8 cellular contexts compared by ENCODE assay signal in the genomic region with DNA sequence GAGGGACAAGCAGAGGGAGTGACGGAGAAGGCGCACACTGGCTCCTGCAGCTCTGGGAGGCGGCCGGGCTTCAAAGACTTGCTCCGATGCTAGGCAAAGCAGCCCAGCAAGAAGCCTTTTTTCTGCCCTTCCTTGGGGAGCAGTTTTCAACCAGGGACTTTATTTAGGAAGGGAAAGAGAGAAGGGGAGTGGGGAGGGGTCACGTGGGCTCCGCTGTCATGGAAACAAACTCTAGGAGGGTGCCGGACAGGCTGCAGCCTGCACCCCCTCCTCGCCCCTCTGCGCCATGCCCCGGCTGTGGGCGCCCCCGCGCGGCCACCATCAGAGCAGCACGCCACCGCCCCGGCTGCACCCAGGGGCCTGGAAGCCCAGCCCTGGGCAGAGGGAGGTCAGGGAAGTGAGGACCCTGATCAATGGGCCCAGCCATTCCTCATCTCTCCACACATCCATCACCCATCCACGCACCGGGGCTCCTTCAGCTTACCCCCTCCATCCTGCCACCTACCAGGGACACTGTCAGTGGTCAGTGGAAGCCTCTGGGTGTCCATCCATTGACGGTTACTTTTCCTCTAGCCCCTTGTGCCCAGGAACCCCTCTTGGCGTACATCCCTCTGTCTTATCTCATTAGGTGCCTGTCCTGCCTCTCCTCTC.
DNase-seq lines count a peak whose midpoint lies in the region; ATAC-seq, FAIRE-seq and TF ChIP-seq lines count a peak whose summit lies in the region.

No MANE protein-coding gene starts in this region.

- H3K27me3 ChIP-seq in right cardiac atrium (ENCODE audit: control insufficient read depth, insufficient read depth): no peaks in the 10 kb centered on the region
- H3K27me3 ChIP-seq in sigmoid colon: peaks cover 0 to 41% (median 9%) of the 10 kb centered on the region in 3 donors

- TF ChIP-seq CTCF in A549 (IDR thresholded peaks at IDR 0.05) (peak; percentile 77), sigmoid colon (IDR thresholded peaks at IDR 0.05) (peak; percentile 70 to 88 (median 77))

- H3K4me3 Mint-ChIP-seq in IgD-negative memory B cell: peak overlapping the region in 3 of 4 donors; percentile 64 to 91 (median 91)
- H3K4me3 Mint-ChIP-seq in activated naive CD8-positive, alpha-beta T cell treated with anti-CD3 and anti-CD28 coated beads, Interleukin-2, amount 10 ng/mL, durations not matched to agents 7 days and 5 days: peak overlapping the region; percentile 35

- no peak for FAIRE-seq in A549 (lab: Jason Lieb, UNC)

- intact Hi-C loops in right cardiac atrium (cut with DNase I): loop anchor here in 3 of 4 donors (5.0 to 10.0 kb wide), 5 partner anchors 82 to 239 kb away; no protein-coding TSS in a partner anchor
- intact Hi-C loops in sigmoid colon (cut with DNase I): loop anchor here (2.0 to 5.0 kb wide), 4 partner anchors 82 to 242 kb away; no protein-coding TSS in a partner anchor

- peak; percentile 78 to 82 for TF ChIP-seq RAD21 in A549 (conservative IDR thresholded peaks at IDR 0.05 in 1 of 2, IDR thresholded peaks at IDR 0.05 in 1 of 2)

- H3K4me2 ChIP-seq in A549: peak overlapping the region; percentile 60

- H3K36me3 Mint-ChIP-seq in IgD-negative memory B cell: no peaks in the 10 kb centered on the region
- no peaks in the 10 kb centered on the region for H3K36me3 Mint-ChIP-seq in activated naive CD8-positive, alpha-beta T cell treated with anti-CD3 and anti-CD28 coated beads, Interleukin-2, amount 10 ng/mL, durations not matched to agents 7 days and 5 days

- no peaks in the 10 kb centered on the region for H3K4me1 ChIP-seq in A549
- peaks cover 2% of the 10 kb centered on the region for H3K4me1 ChIP-seq in right cardiac atrium (ENCODE audit: control insufficient read depth, insufficient read depth, low read length)
- peaks cover 0 to 12% (median 9%) of the 10 kb centered on the region in 4 donors for H3K4me1 ChIP-seq in sigmoid colon

- TF ChIP-seq POLR2A in A549 (IDR thresholded peaks at IDR 0.05; ENCODE audit: low read length) (no peak), sigmoid colon (IDR thresholded peaks at IDR 0.05) (no peak)

- peaks cover 2% of the 10 kb centered on the region for H3K27me3 Mint-ChIP-seq in IgD-negative memory B cell
- H3K27me3 Mint-ChIP-seq in activated naive CD8-positive, alpha-beta T cell treated with anti-CD3 and anti-CD28 coated beads, Interleukin-2, amount 10 ng/mL, durations not matched to agents 7 days and 5 days: peaks cover 17% of the 10 kb centered on the region

- POLR2A ChIA-PET in A549 (lab: Yijun Ruan, JAX): no interaction called here
- POLR2A ChIA-PET in activated naive CD8-positive, alpha-beta T cell treated with anti-CD3 and anti-CD28 coated beads, Interleukin-2, amount 10 ng/mL, durations not matched to agents 7 days and 5 days (lab: Charles Lee): interaction anchor here (0.9 kb wide), 1 partner anchor 49 kb away, joined by 4 read pairs; no protein-coding TSS in a partner anchor

- no peaks in the 10 kb centered on the region for H3K36me3 ChIP-seq in sigmoid colon

- no peaks in the 10 kb centered on the region for H3K9me3 ChIP-seq in A549
- H3K9me3 ChIP-seq in right cardiac atrium (ENCODE audit: control insufficient read depth, low read length): no peaks in the 10 kb centered on the region
- no peaks in the 10 kb centered on the region for H3K9me3 ChIP-seq in sigmoid colon

- H3K27ac Mint-ChIP-seq in IgD-negative memory B cell: peak overlapping the region in 1 of 3 donors; percentile 91
- H3K27ac Mint-ChIP-seq in activated naive CD8-positive, alpha-beta T cell treated with anti-CD3 and anti-CD28 coated beads, Interleukin-2, amount 10 ng/mL, durations not matched to agents 7 days and 5 days: peak overlapping the region; percentile 19

- CTCF ChIA-PET in A549 (lab: Yijun Ruan, JAX): interaction anchor here (0.6 to 5.3 kb wide), 35 partner anchors 10 to 176 kb away, joined by 3 to 45 read pairs (median 3); no protein-coding TSS in a partner anchor

- H3K4me3 ChIP-seq in A549: no peak overlapping the region
- H3K4me3 ChIP-seq in right cardiac atrium (ENCODE audit: low read length): peak overlapping the region; percentile 27
- peak overlapping the region; percentile 18 to 48 (median 31) for H3K4me3 ChIP-seq in sigmoid colon

- H3K27ac ChIP-seq in A549 (no peak overlapping the region; a peak in 1 of 6 replicates), right cardiac atrium (ENCODE audit: low read length) (no peak overlapping the region), sigmoid colon (no peak overlapping the region)

- WGBS in A549 (ENCODE audit: missing lambda C conversion rate): 39% methylated on average over 13 of the region's 22 CpGs
- 11% methylated on average over 22 of the region's 22 CpGs for WGBS in right cardiac atrium
- WGBS in sigmoid colon, 2 donors: 6 to 9% methylated on average over 22 of the region's 22 CpGs

- ATAC-seq in A549: peak; percentile 78 to 97; a peak in 5 of 6 replicates
- peak; percentile 43 for ATAC-seq in GM18511 (IDR thresholded peaks at IDR 0.05; ENCODE audit: unreplicated experiment)
- ATAC-seq in SK-N-SH treated with all-trans-retinoic acid at 6 μM for 48 hours: peak; percentile 97
- peak; percentile 91 for ATAC-seq in activated naive CD8-positive, alpha-beta T cell treated with anti-CD3 and anti-CD28 coated beads, Interleukin-2, amount 10 ng/mL, durations not matched to agents 7 days and 5 days (ENCODE audit: low read depth)
- ATAC-seq in right cardiac atrium: peak; percentile 87 to 90

- TF ChIP-seq EP300 in A549 (IDR thresholded peaks at IDR 0.05) (no peak), sigmoid colon (IDR thresholded peaks at IDR 0.05) (no peak)

- no peaks in the 10 kb centered on the region for H3K9me3 Mint-ChIP-seq in IgD-negative memory B cell
- no peaks in the 10 kb centered on the region for H3K9me3 Mint-ChIP-seq in activated naive CD8-positive, alpha-beta T cell treated with anti-CD3 and anti-CD28 coated beads, Interleukin-2, amount 10 ng/mL, durations not matched to agents 7 days and 5 days

- DNase-seq in A549 (ENCODE audit: low read depth in 1 of 2, low spot score in 1 of 2) (peak in 1 of 2 experiments; percentile 57), right cardiac atrium (peak; percentile 44 to 84 (median 84)), sigmoid colon (no peak), GF-D8 (lab: John Stamatoyannopoulos, UW) (no peak)
- peak; percentile 86 for DNase-seq in activated naive CD8-positive, alpha-beta T cell treated with anti-CD3 and anti-CD28 coated beads, Interleukin-2, amount 10 ng/mL, durations not matched to agents 7 days and 5 days

- H3K4me1 Mint-ChIP-seq in IgD-negative memory B cell: peaks cover 22 to 50% (median 32%) of the 10 kb centered on the region in 3 donors
- peaks cover 5% of the 10 kb centered on the region for H3K4me1 Mint-ChIP-seq in activated naive CD8-positive, alpha-beta T cell treated with anti-CD3 and anti-CD28 coated beads, Interleukin-2, amount 10 ng/mL, durations not matched to agents 7 days and 5 days

TF ChIP-seq in A549, 52 proteins besides CTCF, POLR2A, EP300 and RAD21:
- TF ChIP-seq, protein P1, sequence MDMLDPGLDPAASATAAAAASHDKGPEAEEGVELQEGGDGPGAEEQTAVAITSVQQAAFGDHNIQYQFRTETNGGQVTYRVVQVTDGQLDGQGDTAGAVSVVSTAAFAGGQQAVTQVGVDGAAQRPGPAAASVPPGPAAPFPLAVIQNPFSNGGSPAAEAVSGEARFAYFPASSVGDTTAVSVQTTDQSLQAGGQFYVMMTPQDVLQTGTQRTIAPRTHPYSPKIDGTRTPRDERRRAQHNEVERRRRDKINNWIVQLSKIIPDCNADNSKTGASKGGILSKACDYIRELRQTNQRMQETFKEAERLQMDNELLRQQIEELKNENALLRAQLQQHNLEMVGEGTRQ (IDR thresholded peaks at IDR 0.05): peak; percentile 16; the same call in 1 of the 2 replicates
- TF ChIP-seq ZNF302 (CRISPR knock-in tag; IDR thresholded peaks at IDR 0.05) (no peak), SMC3 (IDR thresholded peaks at IDR 0.05) (peak; percentile 82)
TF ChIP-seq in A549: peak in this region for 2.

TF ChIP-seq in SK-N-SH treated with all-trans-retinoic acid at 6 μM for 48 hours, 23 proteins besides CTCF, POLR2A, EP300 and RAD21 (continues in another document):
- TF ChIP-seq RARB (CRISPR knock-in tag; IDR thresholded peaks at IDR 0.05) (no peak), SNAI2 (CRISPR knock-in tag; IDR thresholded peaks at IDR 0.05) (no peak), ZNF70 (CRISPR knock-in tag; IDR thresholded peaks at IDR 0.05) (no peak), ZFP30 (CRISPR knock-in tag; IDR thresholded peaks at IDR 0.05) (no peak), PPARA (CRISPR knock-in tag; IDR thresholded peaks at IDR 0.05; ENCODE audit: borderline replicate concordance) (no peak), CSDC2 (CRISPR knock-in tag; IDR thresholded peaks at IDR 0.05) (no peak), ARNTL (CRISPR knock-in tag; IDR thresholded peaks at IDR 0.05; ENCODE audit: borderline replicate concordance, low read depth) (no peak)
- TF ChIP-seq, protein P2, sequence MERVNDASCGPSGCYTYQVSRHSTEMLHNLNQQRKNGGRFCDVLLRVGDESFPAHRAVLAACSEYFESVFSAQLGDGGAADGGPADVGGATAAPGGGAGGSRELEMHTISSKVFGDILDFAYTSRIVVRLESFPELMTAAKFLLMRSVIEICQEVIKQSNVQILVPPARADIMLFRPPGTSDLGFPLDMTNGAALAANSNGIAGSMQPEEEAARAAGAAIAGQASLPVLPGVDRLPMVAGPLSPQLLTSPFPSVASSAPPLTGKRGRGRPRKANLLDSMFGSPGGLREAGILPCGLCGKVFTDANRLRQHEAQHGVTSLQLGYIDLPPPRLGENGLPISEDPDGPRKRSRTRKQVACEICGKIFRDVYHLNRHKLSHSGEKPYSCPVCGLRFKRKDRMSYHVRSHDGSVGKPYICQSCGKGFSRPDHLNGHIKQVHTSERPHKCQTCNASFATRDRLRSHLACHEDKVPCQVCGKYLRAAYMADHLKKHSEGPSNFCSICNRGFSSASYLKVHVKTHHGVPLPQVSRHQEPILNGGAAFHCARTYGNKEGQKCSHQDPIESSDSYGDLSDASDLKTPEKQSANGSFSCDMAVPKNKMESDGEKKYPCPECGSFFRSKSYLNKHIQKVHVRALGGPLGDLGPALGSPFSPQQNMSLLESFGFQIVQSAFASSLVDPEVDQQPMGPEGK (CRISPR knock-in tag; IDR thresholded peaks at IDR 0.05; ENCODE audit: borderline replicate concordance): no peak
- TF ChIP-seq, protein P3, sequence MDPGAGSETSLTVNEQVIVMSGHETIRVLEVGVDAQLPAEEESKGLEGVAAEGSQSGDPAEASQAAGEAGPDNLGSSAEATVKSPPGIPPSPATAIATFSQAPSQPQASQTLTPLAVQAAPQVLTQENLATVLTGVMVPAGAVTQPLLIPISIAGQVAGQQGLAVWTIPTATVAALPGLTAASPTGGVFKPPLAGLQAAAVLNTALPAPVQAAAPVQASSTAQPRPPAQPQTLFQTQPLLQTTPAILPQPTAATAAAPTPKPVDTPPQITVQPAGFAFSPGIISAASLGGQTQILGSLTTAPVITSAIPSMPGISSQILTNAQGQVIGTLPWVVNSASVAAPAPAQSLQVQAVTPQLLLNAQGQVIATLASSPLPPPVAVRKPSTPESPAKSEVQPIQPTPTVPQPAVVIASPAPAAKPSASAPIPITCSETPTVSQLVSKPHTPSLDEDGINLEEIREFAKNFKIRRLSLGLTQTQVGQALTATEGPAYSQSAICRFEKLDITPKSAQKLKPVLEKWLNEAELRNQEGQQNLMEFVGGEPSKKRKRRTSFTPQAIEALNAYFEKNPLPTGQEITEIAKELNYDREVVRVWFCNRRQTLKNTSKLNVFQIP (CRISPR knock-in tag; IDR thresholded peaks at IDR 0.05; ENCODE audit: borderline replicate concordance, low read depth): no peak

Comparison
In these comparisons a context has a peak if more than half of its experiments do, and no peak if none do; other contexts are left out.
1. ATAC-seq: peak in every context shown above with its lines; median percentile 97 in SK-N-SH treated with all-trans-retinoic acid at 6 μM for 48 hours; 91 in activated naive CD8-positive, alpha-beta T cell treated with anti-CD3 and anti-CD28 coated beads, Interleukin-2, amount 10 ng/mL, durations not matched to agents 7 days and 5 days; 88 in right cardiac atrium; 88 in A549; 43 in GM18511.
2. DNase-seq: peak in activated naive CD8-positive, alpha-beta T cell treated with anti-CD3 and anti-CD28 coated beads, Interleukin-2, amount 10 ng/mL, durations not matched to agents 7 days and 5 days (single experiment) and right cardiac atrium (3 of 3); none in sigmoid colon (single experiment) and GF-D8 (single experiment).